Comparison of ENCODE assay signal across 28 cellular contexts in genomic region chr1:174215766-174216165, GRCh38.
"Had no signal": no experiment of that assay in that cellular context is flagged by ENCODE, and none has a peak within 500 bp of the region (broad histone marks: within the 10 kb centered on the region; RNA-seq: fewer than 3 reads in every experiment).

No MANE protein-coding gene starts in this region.

- H3K36me3 Mint-ChIP-seq: natural killer cell, neural progenitor cell had no signal

- H3K9me3 Mint-ChIP-seq: natural killer cell had no signal

- H3K4me3 ChIP-seq: neural progenitor cell, ovary, psoas muscle, right lobe of liver, sigmoid colon, stomach, thoracic aorta, thyroid gland, tibial nerve, upper lobe of right lung, uterus had no signal

- H3K9me3 ChIP-seq: ovary, right lobe of liver, sigmoid colon, stomach, thoracic aorta, thyroid gland, tibial nerve, upper lobe of right lung, uterus had no signal

- H3K27me3 Mint-ChIP-seq: progenitor cell of endocrine pancreas; stimulated activated naive B cell treated with anti-CD40 and anti-IgM and Interleukin-4, amounts not matched to agents 10 μg/mL and 1 μg/mL and 100 μg/mL, for 72 hours; stimulated activated naive CD8-positive, alpha-beta T cell treated with anti-CD3 and anti-CD28 coated beads, Interleukin-15, Interleukin-2, amounts not matched to agents 100 ng/mL and 50 ng/mL, for 24 hours had no signal

- H3K4me3 Mint-ChIP-seq: natural killer cell; nephron; neural progenitor cell; stimulated activated effector memory CD8-positive, alpha-beta T cell treated with anti-CD3 and anti-CD28 coated beads, Interleukin-12 subunit alpha, Interleukin-12 subunit beta, amount 100 ng/mL, for 72 hours; stimulated activated naive B cell treated with anti-CD40 and anti-IgM and Interleukin-4, amounts not matched to agents 10 μg/mL and 1 μg/mL and 100 μg/mL, for 72 hours; stimulated activated naive CD8-positive, alpha-beta T cell treated with anti-CD3 and anti-CD28 coated beads, Interleukin-15, Interleukin-2, amounts not matched to agents 100 ng/mL and 50 ng/mL, for 24 hours had no signal

- ATAC-seq: natural killer cell; psoas muscle; right cardiac atrium; right lobe of liver; stimulated activated effector memory CD8-positive, alpha-beta T cell treated with anti-CD3 and anti-CD28 coated beads, Interleukin-12 subunit alpha, Interleukin-12 subunit beta, amount 100 ng/mL, for 72 hours; stimulated activated naive B cell treated with anti-CD40 and anti-IgM and Interleukin-4, amounts not matched to agents 10 μg/mL and 1 μg/mL and 100 μg/mL, for 72 hours; upper lobe of right lung had no signal

- DNase-seq: natural killer cell; occipital lobe; ovary; posterior cingulate gyrus; psoas muscle; right cardiac atrium; right lobe of liver; sigmoid colon; small intestine; stimulated activated CD4-positive, alpha-beta T cell treated with anti-CD3 and anti-CD28 coated beads, Interleukin-15, amount 100 ng/mL, for 24 hours; stimulated activated CD4-positive, alpha-beta T cell treated with anti-CD3 and anti-CD28 coated beads, Interleukin-2, amount 100 ng/mL, for 24 hours; stimulated activated CD4-positive, alpha-beta T cell treated with anti-CD3 and anti-CD28 coated beads, Interleukin-2, amount 100 ng/mL, for 48 hours; stimulated activated CD4-positive, alpha-beta T cell treated with anti-CD3 and anti-CD28 coated beads, Interleukin-4, amount 100 ng/mL, for 24 hours; stimulated activated naive B cell treated with anti-CD40 and anti-IgM and Interleukin-4, amounts not matched to agents 10 μg/mL and 1 μg/mL and 100 μg/mL, for 72 hours; stimulated activated naive CD4-positive, alpha-beta T cell treated with Interleukin-2 at 50 U/mL for 16 hours; stomach; thyroid gland; trophoblast cell; upper lobe of right lung; uterus had no signal

- H3K36me3 ChIP-seq: neural progenitor cell, ovary, right lobe of liver, sigmoid colon, thoracic aorta, thyroid gland, tibial nerve, uterus had no signal

- H3K27ac Mint-ChIP-seq: nephron; neural progenitor cell; progenitor cell of endocrine pancreas; stimulated activated effector memory CD8-positive, alpha-beta T cell treated with anti-CD3 and anti-CD28 coated beads, Interleukin-12 subunit alpha, Interleukin-12 subunit beta, amount 100 ng/mL, for 72 hours; stimulated activated naive B cell treated with anti-CD40 and anti-IgM and Interleukin-4, amounts not matched to agents 10 μg/mL and 1 μg/mL and 100 μg/mL, for 72 hours; stimulated activated naive CD8-positive, alpha-beta T cell treated with anti-CD3 and anti-CD28 coated beads, Interleukin-15, Interleukin-2, amounts not matched to agents 100 ng/mL and 50 ng/mL, for 24 hours had no signal

- H3K27ac ChIP-seq: neural progenitor cell, ovary, parathyroid adenoma, psoas muscle, right lobe of liver, sigmoid colon, stomach, thoracic aorta, thyroid gland, tibial nerve, upper lobe of right lung, uterus had no signal

- H3K4me1 ChIP-seq: neural progenitor cell, parathyroid adenoma, sigmoid colon, thyroid gland, upper lobe of right lung had no signal

- H3K4me1 Mint-ChIP-seq: nephron, neural progenitor cell had no signal
